Comparison of ENCODE assay signal across 1 cellular context in genomic region chr2:37614061-37614802, GRCh38.
TF ChIP-seq lines count a peak whose summit lies in the region.

No MANE protein-coding gene starts in this region.

TF ChIP-seq in GM23338, 12 proteins besides CTCF, POLR2A, EP300 and RAD21 (continued from another document):
- no peak for TF ChIP-seq ZNF462 (CRISPR knock-in tag; IDR thresholded peaks at IDR 0.05)
- TF ChIP-seq POLR2AphosphoS5 (IDR thresholded peaks at IDR 0.05; ENCODE audit: low read depth): no peak
- TF ChIP-seq ZNF331 (CRISPR knock-in tag; IDR thresholded peaks at IDR 0.05; ENCODE audit: low read depth): no peak
TF ChIP-seq in GM23338: peak in this region for 0.
